ENCODE assay signal across 22 cellular contexts in the genomic region with DNA sequence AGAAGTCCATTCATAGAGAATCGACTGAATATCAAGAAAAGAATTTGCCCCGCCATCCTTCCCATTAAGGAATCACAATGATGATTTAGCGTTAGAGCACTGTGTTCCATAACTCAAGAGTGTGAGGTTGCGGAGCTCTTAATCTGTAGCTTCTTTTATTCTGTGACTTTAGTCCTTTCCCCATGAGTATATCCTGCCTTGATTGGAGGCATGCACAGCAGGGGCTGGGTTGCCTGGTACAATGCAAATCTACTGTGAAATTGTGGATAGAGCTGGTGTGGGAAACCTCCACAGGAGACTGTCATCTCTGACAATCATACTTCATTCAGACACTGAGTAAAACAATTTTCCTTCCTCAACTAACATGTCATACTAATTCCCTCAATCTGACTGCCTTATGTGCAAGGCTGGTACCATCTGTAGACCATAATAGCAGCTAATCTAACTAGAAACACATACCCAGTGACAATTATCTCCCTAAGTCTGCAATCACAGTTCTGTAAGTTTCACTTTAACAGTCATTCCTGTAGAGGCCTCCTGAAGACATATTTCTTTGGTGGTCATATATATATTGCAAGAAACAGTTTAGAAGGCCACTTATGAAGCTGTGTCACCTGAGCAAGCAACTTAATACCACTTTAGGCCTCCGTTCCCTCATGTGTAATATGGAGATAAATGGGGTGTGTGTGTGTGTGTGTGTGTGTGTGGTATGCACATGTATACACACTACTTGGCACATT.
"Had no signal": no experiment of that assay in that cellular context is flagged by ENCODE, and none has a peak within 500 bp of the region (broad histone marks: within the 10 kb centered on the region; RNA-seq: fewer than 3 reads in every experiment).

No MANE protein-coding gene starts in this region.

- H3K27ac ChIP-seq: PC-9, Peyer's patch, SJSA1, SK-N-MC had no signal

- H2AFZ ChIP-seq: PC-9 had no signal

- DNase-seq: IMR-90, Karpas-422, KG1, MG63, NCI-H1092 treated with DMSO at 0.1 percent for 48 hours, NCI-H1436, NCI-H187, NCI-H2029, NCI-H2081 treated with DMSO at 0.1 percent for 48 hours, NCI-H2227 treated with DMSO at 0.1 percent for 48 hours, NCI-H446, NCI-H510A, NCI-H524 treated with DMSO at 0.1 percent for 48 hours, NCI-H69, NCI-H774, PC-9, Peyer's patch, SIG-M5 had no signal

- H3K27me3 ChIP-seq: MG63, Peyer's patch, SJSA1 had no signal

- ATAC-seq: HepG2, Right ventricle myocardium inferior had no signal

- H3K4me3 ChIP-seq: MG63, PC-9, Peyer's patch, SJSA1, SK-N-MC had no signal

- H3K36me3 ChIP-seq: MG63, Peyer's patch, SJSA1 had no signal

- H3K4me2 ChIP-seq: PC-9 had no signal

- H3K9me3 ChIP-seq: MG63, Peyer's patch, SJSA1 had no signal
